1 cellular context compared by ENCODE assay signal in genomic region chr2:132797551-132797950, GRCh38.
TF ChIP-seq lines count a peak whose summit lies in the region.

No MANE protein-coding gene starts in this region.

TF ChIP-seq in GM23338, 12 proteins besides CTCF, POLR2A, EP300 and RAD21 (continued from another document):
- TF ChIP-seq ZNF462 (CRISPR knock-in tag; IDR thresholded peaks at IDR 0.05) (no peak), ETS1 (IDR thresholded peaks at IDR 0.05) (no peak)
